Comparison of ENCODE assay signal across 1 cellular context in genomic region chr9:27856748-27857147, GRCh38.
TF ChIP-seq lines count a peak whose summit lies in the region.

No MANE protein-coding gene starts in this region.

TF ChIP-seq in WTC11, 78 proteins besides CTCF, POLR2A, EP300 and RAD21 (continued from another document):
- no peak for TF ChIP-seq GRHL2 (CRISPR knock-in tag; IDR thresholded peaks at IDR 0.05; ENCODE audit: insufficient replicate concordance, severe bottlenecking)
- TF ChIP-seq ZSCAN18 (CRISPR knock-in tag; IDR thresholded peaks at IDR 0.05), result peak; percentile 69; the same call in 1 of the 2 replicates
- peak; percentile 85; the same call in 1 of the 2 replicates for TF ChIP-seq MXD4 (CRISPR knock-in tag; IDR thresholded peaks at IDR 0.05; ENCODE audit: borderline replicate concordance)
TF ChIP-seq in WTC11: peak in this region for 3.
